Comparison of ENCODE assay signal across 21 cellular contexts in genomic region chr11:117319214-117319840, GRCh38. TPM values are rescaled to one million over a fixed set of nuclear protein-coding genes. Genes with fewer than 3 reads are reported as not detected.
DNase-seq lines count a peak whose midpoint lies in the region; ATAC-seq and TF ChIP-seq lines count a peak whose summit lies in the region.
"Had no signal": no experiment of that assay in that cellular context is flagged by ENCODE, and none has a peak within 500 bp of the region (broad histone marks: within the 10 kb centered on the region; RNA-seq: fewer than 3 reads in every experiment).

No MANE protein-coding gene starts in this region.

- H3K4me3 ChIP-seq in ascending aorta = no peak overlapping the region
- H3K4me3 ChIP-seq in fibroblast of mammary gland (ENCODE audit: control insufficient read depth, low read depth, low read length) = no peak overlapping the region
- H3K4me3 ChIP-seq: cardiac muscle cell, gastroesophageal sphincter, skin epidermis had no signal

- peak; percentile 56 for DNase-seq in EL
- DNase-seq in ascending aorta (ENCODE audit: low spot score in 2 of 2) = no peak
- DNase-seq in fibroblast of mammary gland (ENCODE audit: low read depth) = peak; percentile 30
- peak; percentile 25 for DNase-seq in renal cortical epithelial cell (ENCODE audit: low read depth)
- no peak for DNase-seq in NCI-H1092 (lab: John Stamatoyannopoulos, UW)
- no peak for DNase-seq in activated naive CD8-positive, alpha-beta T cell treated with anti-CD3 and anti-CD28 coated beads, Interleukin-2, amount 50 U/mL, for 24 hours
- DNase-seq: activated CD4-positive, alpha-beta T cell treated with anti-CD3 and anti-CD28 coated beads, Interleukin-2, amount 50 U/mL, for 1 hour; activated naive CD4-positive, alpha-beta T cell treated with anti-CD3 and anti-CD28 coated beads, Interleukin-2, amount 10 ng/mL, durations not matched to agents 7 days and 5 days; DMS 273 treated with DMSO at 0.1 percent for 48 hours; effector CD8-positive, alpha-beta T cell; KG1; occipital lobe; stimulated activated CD4-positive, alpha-beta T cell treated with anti-CD3 and anti-CD28 coated beads, Interleukin-4, amount 100 ng/mL, for 4 hours; stimulated activated CD8-positive, alpha-beta memory T cell treated with anti-CD3 and anti-CD28 coated beads, Interleukin-4, amount 100 ng/mL, for 48 hours had no signal

- H3K27me3 Mint-ChIP-seq in activated naive CD8-positive, alpha-beta T cell treated with anti-CD3 and anti-CD28 coated beads, Interleukin-2, amount 50 U/mL, for 24 hours = peaks cover 29% of the 10 kb centered on the region

- H3K4me1 ChIP-seq in ascending aorta = peaks cover 6 to 14% of the 10 kb centered on the region in 2 donors

- peak overlapping the region; percentile 45 to 56 for H3K27ac ChIP-seq in ascending aorta
- H3K27ac ChIP-seq: cardiac muscle cell, gastroesophageal sphincter, HL-60, skin epidermis had no signal

- no peaks in the 10 kb centered on the region for H3K9me3 ChIP-seq in ascending aorta
- H3K9me3 ChIP-seq: gastroesophageal sphincter had no signal

- no peak overlapping the region for H3K4me3 Mint-ChIP-seq in activated naive CD8-positive, alpha-beta T cell treated with anti-CD3 and anti-CD28 coated beads, Interleukin-2, amount 50 U/mL, for 24 hours
- H3K4me3 Mint-ChIP-seq: activated naive CD4-positive, alpha-beta T cell treated with anti-CD3 and anti-CD28 coated beads, Interleukin-2, amount 10 ng/mL, durations not matched to agents 7 days and 5 days; B cell had no signal

- H3K4me1 Mint-ChIP-seq in activated naive CD8-positive, alpha-beta T cell treated with anti-CD3 and anti-CD28 coated beads, Interleukin-2, amount 50 U/mL, for 24 hours = peaks cover 12% of the 10 kb centered on the region

- H3K9me3 Mint-ChIP-seq in activated naive CD8-positive, alpha-beta T cell treated with anti-CD3 and anti-CD28 coated beads, Interleukin-2, amount 50 U/mL, for 24 hours = no peaks in the 10 kb centered on the region
- H3K9me3 Mint-ChIP-seq: activated naive CD4-positive, alpha-beta T cell treated with anti-CD3 and anti-CD28 coated beads, Interleukin-2, amount 10 ng/mL, durations not matched to agents 7 days and 5 days had no signal

- intact Hi-C loops in ascending aorta (cut with DNase I) = loop anchor here (10.0 kb wide), 1 partner anchor 145 kb away; the partner anchor contains the start of gene SIDT2

- no peak for ATAC-seq in activated naive CD8-positive, alpha-beta T cell treated with anti-CD3 and anti-CD28 coated beads, Interleukin-2, amount 50 U/mL, for 24 hours
- no peak for ATAC-seq in HG03442 (IDR thresholded peaks at IDR 0.05; ENCODE audit: unreplicated experiment)
- no peak for ATAC-seq in HG02970 (IDR thresholded peaks at IDR 0.05; ENCODE audit: low FRiP score, unreplicated experiment)
- ATAC-seq: gastroesophageal sphincter had no signal

- no peak for TF ChIP-seq CTCF in ascending aorta (IDR thresholded peaks at IDR 0.05)
- no peak for TF ChIP-seq CTCF in fibroblast of mammary gland (conservative IDR thresholded peaks at IDR 0.05; ENCODE audit: control insufficient read depth, insufficient read depth, low read depth, low read length)

- H3K27me3 ChIP-seq in ascending aorta = no peaks in the 10 kb centered on the region
- H3K27me3 ChIP-seq: cardiac muscle cell, gastroesophageal sphincter had no signal

- H3K36me3 ChIP-seq in ascending aorta = no peaks in the 10 kb centered on the region
- H3K36me3 ChIP-seq: cardiac muscle cell, gastroesophageal sphincter had no signal

- no peak overlapping the region for H3K27ac Mint-ChIP-seq in activated naive CD8-positive, alpha-beta T cell treated with anti-CD3 and anti-CD28 coated beads, Interleukin-2, amount 50 U/mL, for 24 hours
- H3K27ac Mint-ChIP-seq: activated naive CD4-positive, alpha-beta T cell treated with anti-CD3 and anti-CD28 coated beads, Interleukin-2, amount 10 ng/mL, durations not matched to agents 7 days and 5 days; B cell had no signal

- H3K36me3 Mint-ChIP-seq in activated naive CD8-positive, alpha-beta T cell treated with anti-CD3 and anti-CD28 coated beads, Interleukin-2, amount 50 U/mL, for 24 hours (ENCODE audit: low read depth) = no peaks in the 10 kb centered on the region
- H3K36me3 Mint-ChIP-seq: activated naive CD4-positive, alpha-beta T cell treated with anti-CD3 and anti-CD28 coated beads, Interleukin-2, amount 10 ng/mL, durations not matched to agents 7 days and 5 days had no signal

RNA-seq across cellular contexts. Expression of gene BACE1, which starts 3.3 kb away (rescaled TPM):
- total RNA-seq in ascending aorta (27.2 TPM), renal cortical epithelial cell (4.2 and 27.3 TPM in 2 replicates)
- total RNA-seq: B cell had no signal

RNA-seq across cellular contexts. Expression of gene CEP164, which starts 8.3 kb away (rescaled TPM):
- total RNA-seq in ascending aorta (15.1 TPM), renal cortical epithelial cell (21.2 and 24.1 TPM in 2 replicates)

RNA-seq across cellular contexts. Expression of gene BACE1-AS, which starts 28.2 kb away (rescaled TPM):
- total RNA-seq in ascending aorta (6.8 TPM), renal cortical epithelial cell (0.87 and 5.0 TPM in 2 replicates)

Comparison
In these comparisons a context has a peak if more than half of its experiments do, and no peak if none do; other contexts are left out.
1. DNase-seq: peak in EL (single experiment), fibroblast of mammary gland (single experiment) and renal cortical epithelial cell (single experiment); none in ascending aorta (0 of 2), NCI-H1092 (single experiment) and activated naive CD8-positive, alpha-beta T cell treated with anti-CD3 and anti-CD28 coated beads, Interleukin-2, amount 50 U/mL, for 24 hours (single experiment).